In the genomic region with DNA sequence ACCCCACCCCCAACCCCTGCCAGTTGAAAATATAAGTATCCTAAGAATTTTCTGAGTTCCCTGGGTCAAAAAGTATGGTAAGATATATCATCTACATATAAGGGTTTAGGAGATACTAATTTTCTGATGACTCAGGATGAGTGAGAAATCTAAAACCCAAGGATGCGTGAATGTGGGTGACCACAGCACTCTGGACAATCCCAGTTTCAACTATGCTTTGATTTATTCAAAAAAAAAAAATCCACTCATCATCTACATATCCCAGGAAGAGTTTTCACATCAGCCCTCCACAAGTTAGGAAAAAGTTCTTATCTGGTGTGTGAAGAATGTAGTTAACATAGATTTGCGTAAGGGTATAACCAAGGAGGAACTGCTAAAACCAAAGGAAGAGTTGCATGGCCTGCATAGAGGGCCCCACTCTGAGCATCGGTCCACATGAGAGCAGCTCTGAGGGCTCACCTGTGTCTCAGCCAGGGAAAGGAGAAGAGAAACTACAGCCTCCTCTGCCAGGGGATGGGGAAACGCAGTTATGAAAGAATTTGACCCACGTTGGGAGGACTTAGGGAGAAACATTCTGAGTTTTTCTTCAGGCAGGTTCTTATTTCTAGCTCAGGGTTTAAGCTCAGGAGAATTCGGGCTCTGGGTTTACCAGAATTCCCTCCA, we compare ENCODE assay signal across 16 cellular contexts. TPM values are rescaled to one million over a fixed set of nuclear protein-coding genes. Genes with fewer than 3 reads are reported as not detected.
DNase-seq lines count a peak whose midpoint lies in the region; ATAC-seq, FAIRE-seq and TF ChIP-seq lines count a peak whose summit lies in the region.
"Had no signal": no experiment of that assay in that cellular context is flagged by ENCODE, and none has a peak within 500 bp of the region (broad histone marks: within the 10 kb centered on the region; RNA-seq: fewer than 3 reads in every experiment).

No MANE protein-coding gene starts in this region.

- H2AFZ ChIP-seq in MM.1S (ENCODE audit: low read length) (no peak overlapping the region), K562 (ENCODE audit: low read depth, low read length) (no peak overlapping the region)

- H3K27ac ChIP-seq in MM.1S (ENCODE audit: low read length), result peak overlapping the region; percentile 4; the same call in 1 of the 2 replicates
- no peak overlapping the region for H3K27ac ChIP-seq in K562 (ENCODE audit: extremely low read depth, low read depth, low read length)
- no peak overlapping the region for H3K27ac ChIP-seq in vagina
- no peak overlapping the region for H3K27ac ChIP-seq in uterus
- H3K27ac ChIP-seq: tibial artery had no signal

- H3K9ac ChIP-seq in MM.1S (ENCODE audit: low read length) (no peak overlapping the region), K562 (ENCODE audit: insufficient read depth in 1 of 2, low read depth in 2 of 2, low read length in 2 of 2) (no peak overlapping the region)

- intact Hi-C loops in K562 (cut with micrococcal nuclease), result no loop called here
- intact Hi-C loops in vagina (cut with DNase I), result no loop called here
- intact Hi-C loops in uterus (cut with DNase I; ENCODE audit: low total_unique reads), result no loop called here

- H3K9me1 ChIP-seq in K562 (ENCODE audit: control insufficient read depth, insufficient read depth, low read length), result no peaks in the 10 kb centered on the region

- TF ChIP-seq RAD21 in K562 (CRISPR knock-in tag; conservative IDR thresholded peaks at IDR 0.05 in 1 of 2, IDR thresholded peaks at IDR 0.05 in 1 of 2), result no peak

- H3K9me3 ChIP-seq in MM.1S (replicated peaks; ENCODE audit: insufficient read depth, low read length), result no peaks in the 10 kb centered on the region
- no peaks in the 10 kb centered on the region for H3K9me3 ChIP-seq in K562 (replicated peaks; ENCODE audit: control insufficient read depth, insufficient read depth, low read depth, low read length)
- no peaks in the 10 kb centered on the region for H3K9me3 ChIP-seq in vagina
- H3K9me3 ChIP-seq in uterus, result no peaks in the 10 kb centered on the region
- H3K9me3 ChIP-seq: tibial artery had no signal

- H3F3A ChIP-seq in MM.1S (ENCODE audit: insufficient read depth, low read length), result peaks cover 5% of the 10 kb centered on the region; the same call in 1 of the 2 replicates

- peak; percentile 57 for DNase-seq in ACHN
- DNase-seq in MM.1S, result peak; percentile 15
- DNase-seq in K562 (ENCODE audit: extremely low read depth in 1 of 4, low spot score in 3 of 4), result no peak
- DNase-seq in vagina (ENCODE audit: extremely low spot score in 2 of 2), result no peak
- no peak for DNase-seq in GM03348 (ENCODE audit: low spot score)
- no peak for DNase-seq in uterus
- DNase-seq: GOT3, mesenchymal stem cell, NCI-H226, occipital lobe, T-helper 9 cell, tibial artery had no signal

- no peak overlapping the region for H3K4me2 ChIP-seq in MM.1S (ENCODE audit: low read depth, low read length)
- H3K4me2 ChIP-seq in K562 (ENCODE audit: insufficient read depth, low read length), result no peak overlapping the region

- POLR2A ChIA-PET in K562 (lab: Yijun Ruan, JAX), result interaction anchor here (0.6 to 2.0 kb wide), 2 partner anchors 16 to 141 kb away, joined by 3 to 6 read pairs; no protein-coding TSS in a partner anchor

- H3K4me3 ChIP-seq in MM.1S (ENCODE audit: low read length), result no peak overlapping the region
- no peak overlapping the region for H3K4me3 ChIP-seq in K562
- H3K4me3 ChIP-seq in vagina, result no peak overlapping the region
- no peak overlapping the region for H3K4me3 ChIP-seq in uterus
- H3K4me3 ChIP-seq: tibial artery had no signal

- no peak for TF ChIP-seq CTCF in MM.1S (IDR thresholded peaks at IDR 0.05; ENCODE audit: low read length)
- TF ChIP-seq CTCF in K562 (IDR thresholded peaks at IDR 0.05 in 2 of 3, conservative IDR thresholded peaks at IDR 0.05 in 1 of 3; ENCODE audit: insufficient read depth in 2 of 3, low read depth in 1 of 3, low read length in 3 of 3), result no peak
- no peak for TF ChIP-seq CTCF in vagina (IDR thresholded peaks at IDR 0.05)
- no peak for TF ChIP-seq CTCF in uterus (IDR thresholded peaks at IDR 0.05)

- H3K79me2 ChIP-seq in MM.1S (ENCODE audit: low read length) (no peaks in the 10 kb centered on the region), K562 (ENCODE audit: control insufficient read depth, insufficient read depth, low read length) (no peaks in the 10 kb centered on the region)

- CTCF ChIA-PET in K562 (lab: Yijun Ruan, JAX; ENCODE audit: low intra/inter-chr PET ratio), result no interaction called here

- BruUV-seq in K562 (replicated peaks; lab: Mats Ljungman, UMichigan), result no TSS peak

- ATAC-seq in GM19463 (IDR thresholded peaks at IDR 0.05; ENCODE audit: unreplicated experiment) (peak; percentile 83), K562 (no peak), GM18907 (IDR thresholded peaks at IDR 0.05; ENCODE audit: unreplicated experiment) (no peak)

- no peak for FAIRE-seq in K562 (lab: Jason Lieb, UNC)
- FAIRE-seq: HTR-8/SVneo had no signal

- H3K27me3 ChIP-seq in MM.1S (replicated peaks; ENCODE audit: insufficient read depth, low read length) (no peaks in the 10 kb centered on the region), K562 (ENCODE audit: control insufficient read depth in 2 of 2, insufficient read depth in 2 of 2, low read length in 2 of 2) (peaks cover 10 to 27% of the 10 kb centered on the region in 2 experiments; a peak in 3 of 5 replicates), vagina (no peaks in the 10 kb centered on the region), uterus (no peaks in the 10 kb centered on the region)
- H3K27me3 ChIP-seq: tibial artery had no signal

- H3K9me2 ChIP-seq in MM.1S (replicated peaks; ENCODE audit: insufficient read depth, low read length), result no peaks in the 10 kb centered on the region

- H3K36me3 ChIP-seq in MM.1S (replicated peaks; ENCODE audit: insufficient read depth, low read length) (no peaks in the 10 kb centered on the region), K562 (ENCODE audit: control insufficient read depth, insufficient read depth, low read length) (no peaks in the 10 kb centered on the region), vagina (no peaks in the 10 kb centered on the region), uterus (no peaks in the 10 kb centered on the region)
- H3K36me3 ChIP-seq: tibial artery had no signal

- WGBS in K562 (ENCODE audit: insufficient coverage, low coverage, missing lambda C conversion rate), result 18% methylated on average over 6 of the region's 6 CpGs

- peaks cover 12% of the 10 kb centered on the region for H3K4me1 ChIP-seq in MM.1S (ENCODE audit: low read length)
- H3K4me1 ChIP-seq in K562 (replicated peaks in 1 of 2; ENCODE audit: control insufficient read depth in 2 of 2, insufficient read depth in 2 of 2, low read length in 2 of 2), result peaks cover 0 to 5% of the 10 kb centered on the region in 2 experiments; a peak in 2 of 5 replicates
- no peaks in the 10 kb centered on the region for H3K4me1 ChIP-seq in vagina
- no peaks in the 10 kb centered on the region for H3K4me1 ChIP-seq in uterus
- H3K4me1 ChIP-seq: tibial artery had no signal

- H4K20me1 ChIP-seq in MM.1S (ENCODE audit: insufficient read depth, low read length) (no peaks in the 10 kb centered on the region), K562 (replicated peaks; ENCODE audit: control insufficient read depth, insufficient read depth, low read length) (no peaks in the 10 kb centered on the region)

- in situ Hi-C loops in ACHN (cut with HindIII; ENCODE audit: low pct_ligation_motif_present, low pct_unique_long_range_greater_than_20kb, low sequenced_read_pairs), result no loop called here
- in situ Hi-C loops in K562 (cut with MboI), result no loop called here

- no peak for TF ChIP-seq POLR2A in K562 (conservative IDR thresholded peaks at IDR 0.05)
- no peak for TF ChIP-seq POLR2A in vagina (IDR thresholded peaks at IDR 0.05)
- TF ChIP-seq POLR2A in uterus (IDR thresholded peaks at IDR 0.05), result no peak

- TF ChIP-seq EP300 in K562 (IDR thresholded peaks at IDR 0.05; ENCODE audit: low read length), result no peak

RNA-seq across cellular contexts. Expression of a gene that starts 18.8 kb away (rescaled TPM):
- 1.1 and 1.9 TPM in 2 replicates for total RNA-seq in K562 (2011; cell fraction: chromatin; rRNA removed; ENCODE audit: low replicate concordance)
- 1.8 and 2.0 TPM in 2 replicates for total RNA-seq in K562 (2011; cell fraction: nucleolus; rRNA removed)
- 1.2 TPM in 2 replicates for total RNA-seq in K562 (2011; cell fraction: nucleoplasm; rRNA removed)
- total RNA-seq in K562 (2014; rRNA removed) (0.91 and 1.0 TPM in 2 replicates), K562 (2014; rRNA removed; fragmentation: Illumina TruSeq; extraction: Trizol) (0.61 and 1.3 TPM in 2 replicates), K562 (2015; rRNA removed; fragmentation: Illumina TruSeq; extraction: Trizol) (0.91 and 0.94 TPM in 2 replicates), K562 (2021) (1.3 and 1.9 TPM in 2 replicates), vagina (68.8 TPM), uterus (10 to 100 TPM in 1 of 4 donors, under 1 TPM in 2, not detected in 1; under 0.01 to 17.4 (median 0.37) TPM)
- polyA plus RNA-seq in K562 (2011; rRNA removed) (0.42 and 0.72 TPM in 2 replicates), K562 (2014; fragmentation: Illumina TruSeq; extraction: Trizol) (0.67 and 0.97 TPM in 2 replicates), K562 (2014; fragmentation: Nextera tagmentation; extraction: Ambion mirVana) (under 1 TPM; 0.08 to 0.21 TPM), K562 (2014; rRNA removed) (1.0 and 3.1 TPM in 2 replicates)
- polyA plus RNA-seq in K562 (2011; cell fraction: cytosol; rRNA removed), result 0.86 and 1.2 TPM in 2 replicates
- 0.73 and 1.2 TPM in 2 replicates for polyA plus RNA-seq in K562 (2011; cell fraction: nucleus; rRNA removed)
- polyA plus RNA-seq in K562 (2012), result 2.0 and 6.6 TPM in 2 replicates
- polyA minus RNA-seq in K562 (2011; rRNA and poly(A)+ RNA removed), result 0.18 and 0.87 TPM in 2 replicates
- 1.0 and 5.0 TPM in 2 replicates for polyA minus RNA-seq in K562 (2011; cell fraction: cytosol; rRNA and poly(A)+ RNA removed)
- polyA minus RNA-seq in K562 (2011; cell fraction: nucleus; rRNA and poly(A)+ RNA removed), result 0.81 and 1.4 TPM in 2 replicates

RNA-seq across cellular contexts. Expression of a gene that starts 41.7 kb away (rescaled TPM):
- total RNA-seq in K562 (2011; cell fraction: chromatin; rRNA removed; ENCODE audit: low replicate concordance), result not detected in 2 replicates
- total RNA-seq in K562 (2011; cell fraction: nucleolus; rRNA removed), result 0.50 and 0.79 TPM in 2 replicates
- total RNA-seq in K562 (2011; cell fraction: nucleoplasm; rRNA removed), result 0.66 TPM in 1 of 2 replicates, not detected in the other
- total RNA-seq in K562 (2014; rRNA removed), result 60.4 and 79.0 TPM in 2 replicates
- 10.6 and 11.4 TPM in 2 replicates for total RNA-seq in K562 (2014; rRNA removed; fragmentation: Illumina TruSeq; extraction: Trizol)
- total RNA-seq in K562 (2015; rRNA removed; fragmentation: Illumina TruSeq; extraction: Trizol), result 4.2 and 5.6 TPM in 2 replicates
- total RNA-seq in K562 (2021), result 37.4 and 39.5 TPM in 2 replicates
- polyA plus RNA-seq in K562 (2011; rRNA removed), result 0.18 and 0.30 TPM in 2 replicates
- polyA plus RNA-seq in K562 (2011; cell fraction: cytosol; rRNA removed), result 0.13 and 0.39 TPM in 2 replicates
- polyA plus RNA-seq in K562 (2011; cell fraction: nucleus; rRNA removed), result 0.18 TPM in 1 of 2 replicates, not detected in the other
- 21.3 and 213 TPM in 2 replicates for polyA plus RNA-seq in K562 (2012)
- 11.7 and 24.0 TPM in 2 replicates for polyA plus RNA-seq in K562 (2014; fragmentation: Illumina TruSeq; extraction: Trizol)
- polyA plus RNA-seq in K562 (2014; fragmentation: Nextera tagmentation; extraction: Ambion mirVana), result 1 to 10 TPM; 4.9 to 8.9 TPM
- 65.6 and 70.4 TPM in 2 replicates for polyA plus RNA-seq in K562 (2014; rRNA removed)
- polyA minus RNA-seq in K562 (2011; rRNA and poly(A)+ RNA removed), result not detected in 2 replicates
- not detected in 2 replicates for polyA minus RNA-seq in K562 (2011; cell fraction: cytosol; rRNA and poly(A)+ RNA removed)
- not detected in 2 replicates for polyA minus RNA-seq in K562 (2011; cell fraction: nucleus; rRNA and poly(A)+ RNA removed)
- total RNA-seq in vagina, result 187 TPM
- total RNA-seq in uterus, result 10 to 100 TPM in 1 of 4 donors, 1 to 10 TPM in 1, not detected in 2; 4.5 to 13.2 TPM

RNA-seq across cellular contexts. Expression of a gene that starts 50.0 kb away (rescaled TPM):
- not detected in 2 replicates for total RNA-seq in K562 (2011; cell fraction: chromatin; rRNA removed; ENCODE audit: low replicate concordance)
- not detected in 2 replicates for total RNA-seq in K562 (2011; cell fraction: nucleolus; rRNA removed)
- not detected in 2 replicates for total RNA-seq in K562 (2011; cell fraction: nucleoplasm; rRNA removed)
- total RNA-seq in K562 (2014; rRNA removed) (not detected in 2 replicates), K562 (2014; rRNA removed; fragmentation: Illumina TruSeq; extraction: Trizol) (not detected in 2 replicates), K562 (2015; rRNA removed; fragmentation: Illumina TruSeq; extraction: Trizol) (not detected in 2 replicates), K562 (2021) (not detected in 2 replicates), vagina (not detected), uterus (1 to 10 TPM in 1 of 4 donors, under 1 TPM in 1, not detected in 2; 0.43 to 5.6 TPM)
- polyA plus RNA-seq in K562 (2011; rRNA removed) (not detected in 2 replicates), K562 (2014; fragmentation: Illumina TruSeq; extraction: Trizol) (not detected in 2 replicates), K562 (2014; fragmentation: Nextera tagmentation; extraction: Ambion mirVana) (not detected), K562 (2014; rRNA removed) (not detected in 2 replicates)
- polyA plus RNA-seq in K562 (2011; cell fraction: cytosol; rRNA removed), result not detected in 2 replicates
- not detected in 2 replicates for polyA plus RNA-seq in K562 (2011; cell fraction: nucleus; rRNA removed)
- not detected in 2 replicates for polyA plus RNA-seq in K562 (2012)
- polyA minus RNA-seq in K562 (2011; rRNA and poly(A)+ RNA removed), result not detected in 2 replicates
- polyA minus RNA-seq in K562 (2011; cell fraction: cytosol; rRNA and poly(A)+ RNA removed), result not detected in 2 replicates
- polyA minus RNA-seq in K562 (2011; cell fraction: nucleus; rRNA and poly(A)+ RNA removed), result not detected in 2 replicates
- total RNA-seq: dermis microvascular lymphatic vessel endothelial cell had no signal

Comparison
In these comparisons a context has a peak if more than half of its experiments do, and no peak if none do; other contexts are left out.
1. DNase-seq: peak in ACHN (single experiment) and MM.1S (single experiment); none in K562 (0 of 4), vagina (0 of 2), GM03348 (single experiment) and uterus (0 of 2).